In genomic region chr10:27783660-27784059, GRCh38 we compare ENCODE assay signal across 9 cellular contexts. TPM values are rescaled to one million over a fixed set of nuclear protein-coding genes. Genes with fewer than 3 reads are reported as not detected.
DNase-seq lines count a peak whose midpoint lies in the region; ATAC-seq, FAIRE-seq and TF ChIP-seq lines count a peak whose summit lies in the region.
"Had no signal": no experiment of that assay in that cellular context is flagged by ENCODE, and none has a peak within 500 bp of the region (broad histone marks: within the 10 kb centered on the region; RNA-seq: fewer than 3 reads in every experiment).

No MANE protein-coding gene starts in this region.

- H3K23ac ChIP-seq in H1 (ENCODE audit: insufficient read length): no peak overlapping the region

- H3F3A ChIP-seq in smooth muscle cell (ENCODE audit: low read depth): no peaks in the 10 kb centered on the region

- no peak overlapping the region for H2BK15ac ChIP-seq in H1 (ENCODE audit: low read length)

- no peak overlapping the region for H3K14ac ChIP-seq in H1 (ENCODE audit: insufficient read length)

- H3K4ac ChIP-seq in H1 (replicated peaks; ENCODE audit: insufficient read length, low read depth, low read length): no peak overlapping the region

- H2BK5ac ChIP-seq in H1 (ENCODE audit: low read depth, low read length): no peak overlapping the region

- no peaks in the 10 kb centered on the region for H3K79me1 ChIP-seq in H1 (ENCODE audit: low read depth, low read length)

- H2AK5ac ChIP-seq in H1 (ENCODE audit: low read depth, low read length): no peak overlapping the region

- no peak overlapping the region for H3K4me2 ChIP-seq in H1 (ENCODE audit: insufficient read depth in 1 of 2, low read depth in 2 of 2, low read length in 2 of 2)
- H3K4me2 ChIP-seq in smooth muscle cell: no peak overlapping the region

- no peak overlapping the region for H3K56ac ChIP-seq in H1 (replicated peaks; ENCODE audit: insufficient read length, low read depth, low read length)

- peak; percentile 28 for FAIRE-seq in H1 (lab: Jason Lieb, UNC)

- no peaks in the 10 kb centered on the region for H3K9me3 ChIP-seq in BE2C
- H3K9me3 ChIP-seq in RWPE2 (ENCODE audit: severe bottlenecking): no peaks in the 10 kb centered on the region
- H3K9me3 ChIP-seq in H1 (ENCODE audit: insufficient read depth in 2 of 2, low read depth in 1 of 2, low read length in 1 of 2): no peaks in the 10 kb centered on the region
- no peaks in the 10 kb centered on the region for H3K9me3 ChIP-seq in smooth muscle cell (replicated peaks; ENCODE audit: low read depth)
- no peaks in the 10 kb centered on the region for H3K9me3 ChIP-seq in gastroesophageal sphincter
- H3K9me3 ChIP-seq: mucosa of descending colon had no signal

- CTCF ChIA-PET in H1 (lab: Charles Lee; ENCODE audit: partially characterized antibody): interaction anchor here (0.6 to 1.7 kb wide), 18 partner anchors 10 to 540 kb away, joined by 3 to 13 read pairs (median 3); no protein-coding TSS in a partner anchor

- TF ChIP-seq POLR2A in H1 (IDR thresholded peaks at IDR 0.05; ENCODE audit: control extremely low read depth in 1 of 2, low read depth in 2 of 2, low read length in 2 of 2) (no peak), gastroesophageal sphincter (IDR thresholded peaks at IDR 0.05) (no peak)

- POLR2A ChIA-PET in H1 (lab: Charles Lee; ENCODE audit: partially characterized antibody): no interaction called here

- H3K23me2 ChIP-seq in H1 (ENCODE audit: low read depth, low read length): no peaks in the 10 kb centered on the region

- H3K36me3 ChIP-seq in BE2C (no peaks in the 10 kb centered on the region), RWPE2 (ENCODE audit: low read depth) (no peaks in the 10 kb centered on the region), H1 (ENCODE audit: control insufficient read depth in 2 of 4, insufficient read depth in 4 of 4, low read length in 3 of 4) (no peaks in the 10 kb centered on the region), smooth muscle cell (ENCODE audit: low read depth) (no peaks in the 10 kb centered on the region), gastroesophageal sphincter (no peaks in the 10 kb centered on the region)

- TF ChIP-seq EP300 in H1 (IDR thresholded peaks at IDR 0.05; ENCODE audit: borderline replicate concordance in 1 of 2, low read depth in 2 of 2, low read length in 2 of 2): no peak
- no peak for TF ChIP-seq EP300 in gastroesophageal sphincter (IDR thresholded peaks at IDR 0.05)

- no peak overlapping the region for H4K91ac ChIP-seq in H1 (replicated peaks; ENCODE audit: insufficient read length, low read length)

- no peak overlapping the region for H3K18ac ChIP-seq in H1 (ENCODE audit: extremely low read depth, low read length)

- H3K4me1 ChIP-seq in BE2C: no peaks in the 10 kb centered on the region
- no peaks in the 10 kb centered on the region for H3K4me1 ChIP-seq in RWPE2 (ENCODE audit: insufficient read depth, poor library complexity, severe bottlenecking)
- H3K4me1 ChIP-seq in H1 (replicated peaks in 1 of 4; ENCODE audit: control insufficient read depth in 3 of 4, insufficient read depth in 4 of 4, low read length in 3 of 4): peaks cover 0 to 3% (median 0%) of the 10 kb centered on the region in 4 experiments; a peak in 1 of 7 replicates
- H3K4me1 ChIP-seq in smooth muscle cell (ENCODE audit: low read depth): no peaks in the 10 kb centered on the region
- H3K4me1 ChIP-seq in gastroesophageal sphincter: no peaks in the 10 kb centered on the region

- H3K9ac ChIP-seq in H1 (replicated peaks in 1 of 4; ENCODE audit: extremely low read depth in 1 of 4, low read depth in 3 of 4, low read length in 3 of 4) (no peak overlapping the region), smooth muscle cell (ENCODE audit: low read depth) (no peak overlapping the region)

- TF ChIP-seq RAD21 in H1 (IDR thresholded peaks at IDR 0.05 in 1 of 2, conservative IDR thresholded peaks at IDR 0.05 in 1 of 2; ENCODE audit: low read depth in 2 of 2, low read length in 2 of 2): peak; percentile 89 to 93

- TF ChIP-seq CTCF in BE2C (IDR thresholded peaks at IDR 0.05; ENCODE audit: low read depth, low read length): 0 out of 2 replicates have a peak, but pooled peaks have one; percentile 8
- peak; percentile 46 for TF ChIP-seq CTCF in RWPE2 (IDR thresholded peaks at IDR 0.05; ENCODE audit: poor library complexity, severe bottlenecking)
- peak; percentile 11 to 76 (median 73) for TF ChIP-seq CTCF in H1 (IDR thresholded peaks at IDR 0.05; ENCODE audit: control extremely low read depth in 1 of 3, insufficient read depth in 1 of 3, low read depth in 1 of 3, low read length in 3 of 3)
- peak; percentile 57 for TF ChIP-seq CTCF in smooth muscle cell (IDR thresholded peaks at IDR 0.05; ENCODE audit: borderline replicate concordance, insufficient read depth, poor library complexity, severe bottlenecking)
- peak in 2 of 4 experiments; percentile 12 to 21 for TF ChIP-seq CTCF in gastroesophageal sphincter (IDR thresholded peaks at IDR 0.05)

- no peak overlapping the region for H4K8ac ChIP-seq in H1 (ENCODE audit: extremely low read depth, insufficient read depth, low read length)

- no peak overlapping the region for H4K5ac ChIP-seq in H1 (ENCODE audit: insufficient read length, low read depth, low read length)

- H3K4me3 ChIP-seq in BE2C (ENCODE audit: low read depth, low read length) (no peak overlapping the region), RWPE2 (ENCODE audit: severe bottlenecking) (no peak overlapping the region), H1 (ENCODE audit: extremely low read depth in 1 of 4, insufficient read depth in 2 of 4, low read depth in 3 of 4, low read length in 4 of 4) (no peak overlapping the region), smooth muscle cell (no peak overlapping the region), gastroesophageal sphincter (no peak overlapping the region)
- H3K4me3 ChIP-seq: mucosa of descending colon had no signal

- H3K27ac ChIP-seq in RWPE2 (ENCODE audit: poor library complexity, severe bottlenecking) (no peak overlapping the region), H1 (ENCODE audit: low read depth, low read length) (no peak overlapping the region), smooth muscle cell (ENCODE audit: low read depth) (no peak overlapping the region), gastroesophageal sphincter (no peak overlapping the region)

- ATAC-seq in RWPE2 (ENCODE audit: low read depth) (peak; percentile 87), gastroesophageal sphincter (no peak), GM21390 (IDR thresholded peaks at IDR 0.05; ENCODE audit: unreplicated experiment) (no peak), GM21367 (IDR thresholded peaks at IDR 0.05; ENCODE audit: unreplicated experiment) (no peak)
- ATAC-seq: mucosa of descending colon had no signal

- no peak overlapping the region for H2BK12ac ChIP-seq in H1 (ENCODE audit: low read depth, low read length)

- no peaks in the 10 kb centered on the region for H4K20me1 ChIP-seq in H1 (replicated peaks in 1 of 2; ENCODE audit: control insufficient read depth in 1 of 2, insufficient read depth in 2 of 2, low read length in 2 of 2)
- no peaks in the 10 kb centered on the region for H4K20me1 ChIP-seq in smooth muscle cell (ENCODE audit: low read depth)

- WGBS in H1 (ENCODE audit: extremely low coverage in 1 of 2, insufficient coverage in 1 of 2, insufficient read length in 1 of 2, insufficient replicate concordance in 2 of 2, low coverage in 1 of 2, low lambda C conversion rate in 2 of 2, missing lambda C conversion rate in 1 of 2), 2 experiments: 36% methylated on average over 1 of the region's 1 CpG; no CpG with 5 or more reads in 1 of the 2 experiments
- WGBS in smooth muscle cell (ENCODE audit: low lambda C conversion rate): 22% methylated on average over 1 of the region's 1 CpG
- 40 to 43% methylated on average over 1 of the region's 1 CpG for WGBS in gastroesophageal sphincter (ENCODE audit: low coverage in 1 of 2), 2 donors

- no peak overlapping the region for H2BK20ac ChIP-seq in H1 (ENCODE audit: low read length)

- no peak overlapping the region for H2AFZ ChIP-seq in H1 (ENCODE audit: low read length)
- H2AFZ ChIP-seq in smooth muscle cell (ENCODE audit: low read depth): no peak overlapping the region

- H3K27me3 ChIP-seq in BE2C (no peaks in the 10 kb centered on the region), RWPE2 (ENCODE audit: insufficient read depth, poor library complexity, severe bottlenecking) (no peaks in the 10 kb centered on the region), H1 (replicated peaks in 1 of 4; ENCODE audit: control insufficient read depth in 3 of 4, extremely low read depth in 1 of 4, insufficient read depth in 3 of 4, low read length in 3 of 4) (no peaks in the 10 kb centered on the region), smooth muscle cell (ENCODE audit: low read depth) (no peaks in the 10 kb centered on the region), gastroesophageal sphincter (no peaks in the 10 kb centered on the region)

- H2BK120ac ChIP-seq in H1 (replicated peaks; ENCODE audit: low read depth, low read length): no peak overlapping the region

- DNase-seq in BE2C (no peak), H4 (ENCODE audit: low spot score) (peak; percentile 50), RWPE2 (ENCODE audit: low spot score) (no peak), H1 (ENCODE audit: low read depth in 1 of 2, low spot score in 2 of 2) (peak in 1 of 2 experiments; percentile 19), smooth muscle cell (lab: John Stamatoyannopoulos, UW; ENCODE audit: unreplicated experiment) (no peak)

- H3K79me2 ChIP-seq in H1 (ENCODE audit: control insufficient read depth in 1 of 2, insufficient read depth in 2 of 2, low read length in 2 of 2): no peaks in the 10 kb centered on the region
- H3K79me2 ChIP-seq in smooth muscle cell (ENCODE audit: low read depth): no peaks in the 10 kb centered on the region

TF ChIP-seq in H1, 55 proteins besides CTCF, POLR2A, EP300 and RAD21 (continues in another document):
- TF ChIP-seq SAP30 (IDR thresholded peaks at IDR 0.05; ENCODE audit: insufficient read depth, insufficient replicate concordance, low read length): no peak
- 0 out of 2 replicates have a peak, but pooled peaks have one; percentile 7 for TF ChIP-seq CREB1 (IDR thresholded peaks at IDR 0.05)
- TF ChIP-seq CHD2 (IDR thresholded peaks at IDR 0.05; ENCODE audit: low read length): no peak
- TF ChIP-seq PHF8 (conservative IDR thresholded peaks at IDR 0.05; ENCODE audit: low read depth, low read length): no peak

RNA-seq across cellular contexts. Expression of gene MKX, which starts 38.0 kb away (rescaled TPM):
- polyA plus RNA-seq in BE2C (2012; ENCODE audit: insufficient read depth, insufficient read length, low read depth): not detected
- not detected in 2 replicates for total RNA-seq in H4 (2014; rRNA removed; shearing (Covaris generic))
- total RNA-seq in H1 (2021; fragmentation: NEBNext Ultra II Directional; extraction: Animal tissue kit (Norgen Biotek cat#: 25700)): 0.92 and 1.3 TPM in 2 replicates
- polyA plus RNA-seq in H1 (2011; rRNA removed) (0.21 and 0.52 TPM in 2 replicates), smooth muscle cell (not detected in 2 replicates)
- 1.0 TPM for polyA plus RNA-seq in H1 (2011; cell fraction: cytosol; rRNA removed)
- polyA plus RNA-seq in H1 (2011; cell fraction: nucleus; rRNA removed): 1.0 TPM
- 0.55 to 0.89 TPM (median 0.68 TPM) in 4 replicates for polyA plus RNA-seq in H1 (2012, experiment 1 of 2)
- polyA plus RNA-seq in H1 (2012, experiment 2 of 2): 0.07 TPM
- polyA plus RNA-seq in H1 (2013, experiment 1 of 2): 0.28 TPM
- 0.42 TPM for polyA plus RNA-seq in H1 (2013, experiment 2 of 2)
- 0.61 and 1.3 TPM in 2 replicates for polyA minus RNA-seq in H1 (2011; rRNA and poly(A)+ RNA removed)
- 0.95 TPM for polyA minus RNA-seq in H1 (2011; cell fraction: cytosol; rRNA and poly(A)+ RNA removed)
- polyA minus RNA-seq in H1 (2011; cell fraction: nucleus; rRNA and poly(A)+ RNA removed): 1.4 TPM
- total RNA-seq in smooth muscle cell (0.04 and 0.09 TPM in 2 replicates), gastroesophageal sphincter (10 to 100 TPM in 3 of 4 donors, 1 to 10 TPM in 1; 2.3 to 39.5 (median 26.5) TPM)
